ENCODE assay signal across 1 cellular context in genomic region chrX:72131317-72132294, GRCh38.
TF ChIP-seq lines count a peak whose summit lies in the region.

Gene RTL5, minus strand, starts transcription at chrX:72131915.

TF ChIP-seq in HEK293, 187 proteins besides CTCF, POLR2A, EP300 and RAD21 (continued from another document):
- TF ChIP-seq GLIS2 (tag by site-specific recombination; IDR thresholded peaks at IDR 0.05), result peak; percentile 72
- TF ChIP-seq ZBTB6 (tag by site-specific recombination; IDR thresholded peaks at IDR 0.05), result peak; percentile 92
- TF ChIP-seq ZBTB17 (tag by site-specific recombination; IDR thresholded peaks at IDR 0.05), result peak; percentile 77
- peak; percentile 73 for TF ChIP-seq PRDM1 (tag by site-specific recombination; IDR thresholded peaks at IDR 0.05)
- peak; percentile 69; the same call in 1 of the 2 replicates for TF ChIP-seq KLF10 (tag by site-specific recombination; IDR thresholded peaks at IDR 0.05)
- 0 out of 2 replicates have a peak, but pooled peaks have one; percentile 17 for TF ChIP-seq GLIS1 (tag by site-specific recombination; IDR thresholded peaks at IDR 0.05)
- peak; percentile 39 for TF ChIP-seq ZNF341 (tag by site-specific recombination; IDR thresholded peaks at IDR 0.05; ENCODE audit: low read depth)
- TF ChIP-seq ZNF670 (tag by site-specific recombination; IDR thresholded peaks at IDR 0.05; ENCODE audit: low read depth), result no peak
- TF ChIP-seq PBX3 (CRISPR knock-in tag; IDR thresholded peaks at IDR 0.05), result peak; percentile 28; the same call in 1 of the 2 replicates
- no peak for TF ChIP-seq ZBTB49 (tag by site-specific recombination; IDR thresholded peaks at IDR 0.05; ENCODE audit: low read depth)
- TF ChIP-seq INSM2 (tag by site-specific recombination; IDR thresholded peaks at IDR 0.05), result no peak
- no peak for TF ChIP-seq ZNF221 (tag by site-specific recombination; IDR thresholded peaks at IDR 0.05; ENCODE audit: borderline replicate concordance)
- TF ChIP-seq ZNF610 (tag by site-specific recombination; IDR thresholded peaks at IDR 0.05; ENCODE audit: borderline replicate concordance), result peak; percentile 53; the same call in 1 of the 2 replicates
- no peak for TF ChIP-seq PRDM6 (tag by site-specific recombination; IDR thresholded peaks at IDR 0.05)
- peak; percentile 87 for TF ChIP-seq SP2 (tag by site-specific recombination; IDR thresholded peaks at IDR 0.05)
- TF ChIP-seq ZNF624 (tag by site-specific recombination; IDR thresholded peaks at IDR 0.05), result no peak
- TF ChIP-seq ZNF398 (tag by site-specific recombination; IDR thresholded peaks at IDR 0.05), result peak; percentile 43; the same call in 1 of the 2 replicates
- TF ChIP-seq SCRT2 (tag by site-specific recombination; IDR thresholded peaks at IDR 0.05), result peak; percentile 98
